In genomic region chr20:47315339-47315662, GRCh38 we compare ENCODE assay signal across 9 cellular contexts. TPM values are rescaled to one million over a fixed set of nuclear protein-coding genes. Genes with fewer than 3 reads are reported as not detected.
DNase-seq lines count a peak whose midpoint lies in the region; ATAC-seq, FAIRE-seq and TF ChIP-seq lines count a peak whose summit lies in the region.
"Had no signal": no experiment of that assay in that cellular context is flagged by ENCODE, and none has a peak within 500 bp of the region (broad histone marks: within the 10 kb centered on the region; RNA-seq: fewer than 3 reads in every experiment).

No MANE protein-coding gene starts in this region.

- H2AFZ ChIP-seq in endothelial cell of umbilical vein (ENCODE audit: low read depth, low read length) (no peak overlapping the region), osteoblast (ENCODE audit: low read length) (no peak overlapping the region)

- H3K4me3 Mint-ChIP-seq in Caco-2 (ENCODE audit: unreplicated experiment), result no peak overlapping the region

- no TSS peak for BruUV-seq in Caco-2 (replicated peaks; lab: Mats Ljungman, UMichigan)
- no TSS peak for BruUV-seq in endothelial cell of umbilical vein (replicated peaks; lab: Mats Ljungman, UMichigan)

- H3K36me3 ChIP-seq in Caco-2 (ENCODE audit: control insufficient read depth, insufficient read depth, low read length), result peaks cover 13% of the 10 kb centered on the region
- H3K36me3 ChIP-seq in endothelial cell of umbilical vein (ENCODE audit: control insufficient read depth in 2 of 2, extremely low read depth in 1 of 2, insufficient read depth in 2 of 2, low read length in 2 of 2), result peaks cover 0 to 6% of the 10 kb centered on the region in 2 experiments
- H3K36me3 ChIP-seq in osteoblast (ENCODE audit: insufficient read depth, low read length), result peaks cover 14% of the 10 kb centered on the region
- peaks cover 47% of the 10 kb centered on the region for H3K36me3 ChIP-seq in BE2C

- TF ChIP-seq CTCF in Caco-2 (IDR thresholded peaks at IDR 0.05; ENCODE audit: insufficient read depth in 1 of 2, low read depth in 1 of 2, low read length in 1 of 2, severe bottlenecking in 1 of 2, unreplicated experiment in 1 of 2) (no peak), endothelial cell of umbilical vein (IDR thresholded peaks at IDR 0.05; ENCODE audit: extremely low read depth in 1 of 2, insufficient read depth in 1 of 2, low read depth in 1 of 2, low read length in 2 of 2) (no peak), osteoblast (IDR thresholded peaks at IDR 0.05; ENCODE audit: extremely low read depth, low read depth, low read length) (no peak), BE2C (IDR thresholded peaks at IDR 0.05; ENCODE audit: low read depth, low read length) (no peak)

- H3K4me1 Mint-ChIP-seq in Caco-2 (ENCODE audit: low read depth, unreplicated experiment), result peaks cover 69% of the 10 kb centered on the region

- POLR2A ChIA-PET in Caco-2 (lab: Charles Lee) (interaction anchor here (1.4 kb wide), 1 partner anchor 44 kb away, joined by 5 read pairs; no protein-coding TSS in a partner anchor), endothelial cell of umbilical vein (lab: Charles Lee) (interaction anchor here (2.5 to 4.7 kb wide), 2 partner anchors 12 to 42 kb away, joined by 12 to 60 read pairs; partner anchors contain the start of gene ZMYND8)

- peak overlapping the region; percentile 97 for H3K27ac Mint-ChIP-seq in Caco-2 (ENCODE audit: unreplicated experiment)

- dilution Hi-C loops in endothelial cell of umbilical vein (cut with MboI; ENCODE audit: extremely low pct_ligation_motif_present, low sequenced_read_pairs), result no loop called here

- H3K36me3 Mint-ChIP-seq in Caco-2 (ENCODE audit: insufficient read depth, unreplicated experiment), result peaks cover 100% of the 10 kb centered on the region

- no peaks in the 10 kb centered on the region for H3K9me3 ChIP-seq in Caco-2
- H3K9me3 ChIP-seq in endothelial cell of umbilical vein (replicated peaks; ENCODE audit: control insufficient read depth, insufficient read depth, low read length), result no peaks in the 10 kb centered on the region
- no peaks in the 10 kb centered on the region for H3K9me3 ChIP-seq in osteoblast (ENCODE audit: low read depth, low read length)
- no peaks in the 10 kb centered on the region for H3K9me3 ChIP-seq in BE2C

- H3K27me3 ChIP-seq in Caco-2 (replicated peaks; ENCODE audit: control insufficient read depth, insufficient read depth, low read length) (no peaks in the 10 kb centered on the region), endothelial cell of umbilical vein (ENCODE audit: control insufficient read depth in 2 of 2, insufficient read depth in 2 of 2, low read length in 2 of 2) (no peaks in the 10 kb centered on the region), osteoblast (ENCODE audit: insufficient read depth, low read length) (no peaks in the 10 kb centered on the region), BE2C (no peaks in the 10 kb centered on the region)

- intact Hi-C loops in Caco-2 (cut with micrococcal nuclease; ENCODE audit: unreplicated experiment), result no loop called here
- intact Hi-C loops in endothelial cell of umbilical vein (cut with micrococcal nuclease), result loop anchor here (5.0 to 10.0 kb wide), 3 partner anchors 187 to 1610 kb away; partner anchors contain the start of genes ARFGEF2 and NCOA3

- TF ChIP-seq POLR2A in endothelial cell of umbilical vein (IDR thresholded peaks at IDR 0.05; ENCODE audit: low read depth, low read length), result no peak

- no peaks in the 10 kb centered on the region for H3K27me3 Mint-ChIP-seq in Caco-2 (ENCODE audit: insufficient read depth, unreplicated experiment)

- H3K79me2 ChIP-seq in endothelial cell of umbilical vein (ENCODE audit: control insufficient read depth, insufficient read depth, low read length) (peaks cover 64% of the 10 kb centered on the region), osteoblast (ENCODE audit: insufficient read depth, low read length) (peaks cover 59% of the 10 kb centered on the region)

- DNase-seq in Caco-2 (no peak), NCI-H2227 (lab: John Stamatoyannopoulos, UW; ENCODE audit: unreplicated experiment) (peak; percentile 38), endothelial cell of umbilical vein (ENCODE audit: low read depth, low spot score) (peak; percentile 21), osteoblast (ENCODE audit: insufficient read length, low spot score, missing footprints) (no peak), BE2C (no peak), OCI-M1 (lab: John Stamatoyannopoulos, UW) (no peak)

- FAIRE-seq in endothelial cell of umbilical vein (lab: Jason Lieb, UNC), result no peak
- FAIRE-seq: GM12878 had no signal

- H3K4me2 ChIP-seq in endothelial cell of umbilical vein (ENCODE audit: insufficient read depth, low read length) (no peak overlapping the region), osteoblast (ENCODE audit: insufficient read depth, low read length) (peak overlapping the region; percentile 56)

- peak overlapping the region; percentile 86 for H3K27ac ChIP-seq in endothelial cell of umbilical vein (ENCODE audit: insufficient read depth, low read depth, low read length)
- peak overlapping the region; percentile 96 for H3K27ac ChIP-seq in osteoblast (ENCODE audit: low read depth, low read length)

- no peaks in the 10 kb centered on the region for H3K9me1 ChIP-seq in endothelial cell of umbilical vein (replicated peaks; ENCODE audit: control insufficient read depth, extremely low read depth, insufficient read depth, low read length)

- H3K9me3 Mint-ChIP-seq in Caco-2 (ENCODE audit: unreplicated experiment), result no peaks in the 10 kb centered on the region

- H3K4me3 ChIP-seq in Caco-2 (ENCODE audit: low read depth, low read length) (no peak overlapping the region), endothelial cell of umbilical vein (replicated peaks in 1 of 3; ENCODE audit: insufficient read depth in 1 of 3, low read depth in 1 of 3, low read length in 3 of 3) (no peak overlapping the region), osteoblast (ENCODE audit: insufficient read depth, low read length) (no peak overlapping the region), BE2C (ENCODE audit: low read depth, low read length) (no peak overlapping the region)
- H3K4me3 ChIP-seq: GM12878 had no signal

- no peak for ATAC-seq in HG03565 (IDR thresholded peaks at IDR 0.05; ENCODE audit: unreplicated experiment)
- no peak for ATAC-seq in GM21390 (IDR thresholded peaks at IDR 0.05; ENCODE audit: unreplicated experiment)
- ATAC-seq: GM12878 had no signal

- H3K4me1 ChIP-seq in Caco-2, result peaks cover 91% of the 10 kb centered on the region
- H3K4me1 ChIP-seq in endothelial cell of umbilical vein (ENCODE audit: control insufficient read depth, extremely low read depth, insufficient read depth, low read length), result peaks cover 63% of the 10 kb centered on the region
- H3K4me1 ChIP-seq in osteoblast (ENCODE audit: insufficient read depth, low read length), result peaks cover 57% of the 10 kb centered on the region
- H3K4me1 ChIP-seq in BE2C, result peaks cover 15% of the 10 kb centered on the region

- H4K20me1 ChIP-seq in endothelial cell of umbilical vein (replicated peaks; ENCODE audit: control insufficient read depth, extremely low read depth, insufficient read depth, low read length) (no peaks in the 10 kb centered on the region), osteoblast (ENCODE audit: insufficient read depth, low read length) (no peaks in the 10 kb centered on the region)

- peak overlapping the region; percentile 39 for H3K9ac ChIP-seq in endothelial cell of umbilical vein (replicated peaks; ENCODE audit: extremely low read depth, insufficient read depth, low read length)

- CTCF ChIA-PET in Caco-2 (lab: Charles Lee) (no interaction called here), endothelial cell of umbilical vein (lab: Charles Lee) (interaction anchor here (0.9 to 5.2 kb wide), 8 partner anchors 9 to 68 kb away, joined by 3 to 53 read pairs (median 12); partner anchors contain the start of gene ZMYND8)

TF ChIP-seq in endothelial cell of umbilical vein, 7 proteins besides CTCF, POLR2A, EP300 and RAD21:
- TF ChIP-seq POLR2AphosphoS5 (IDR thresholded peaks at IDR 0.05; ENCODE audit: insufficient read depth, low read depth, low read length) (no peak), EZH2 (IDR thresholded peaks at IDR 0.05; ENCODE audit: borderline replicate concordance, low read depth, low read length, severe bottlenecking) (no peak), MYC (IDR thresholded peaks at IDR 0.05; ENCODE audit: low read depth, low read length) (no peak)

RNA-seq across cellular contexts. Expression of gene ZMYND8, which starts 41.2 kb away (rescaled TPM):
- total RNA-seq in Caco-2 (2022) (180 and 194 TPM in 2 replicates), endothelial cell of umbilical vein (75.2 and 76.3 TPM in 2 replicates), osteoblast (13.6 and 18.8 TPM in 2 replicates)
- 26.4 and 30.6 TPM in 2 replicates for polyA plus RNA-seq in endothelial cell of umbilical vein
- 31.6 and 33.3 TPM in 2 replicates for polyA plus RNA-seq in endothelial cell of umbilical vein (2011; cell fraction: cytosol; rRNA removed)
- 107 and 122 TPM in 2 replicates for polyA plus RNA-seq in endothelial cell of umbilical vein (2011; cell fraction: nucleus; rRNA removed)
- polyA plus RNA-seq in endothelial cell of umbilical vein (2012), result 55.4 and 56.4 TPM in 2 replicates
- 47.8 and 61.9 TPM in 2 replicates for polyA minus RNA-seq in endothelial cell of umbilical vein
- 6.9 TPM for polyA minus RNA-seq in endothelial cell of umbilical vein (2011; cell fraction: cytosol; rRNA and poly(A)+ RNA removed)
- 82.0 and 106 TPM in 2 replicates for polyA minus RNA-seq in endothelial cell of umbilical vein (2011; cell fraction: nucleus; rRNA and poly(A)+ RNA removed)
- polyA plus RNA-seq in BE2C (2012; ENCODE audit: insufficient read depth, insufficient read length, low read depth), result 60.5 TPM

Comparison
In these comparisons a context has a peak if more than half of its experiments do, and no peak if none do; other contexts are left out.
1. DNase-seq: peak in NCI-H2227 (single experiment) and endothelial cell of umbilical vein (single experiment); none in Caco-2 (0 of 2), osteoblast (single experiment), BE2C (single experiment) and OCI-M1 (single experiment).